In genomic region chr1:221336141-221336540, GRCh38 we compare ENCODE assay signal across 10 cellular contexts.
DNase-seq lines count a peak whose midpoint lies in the region; ATAC-seq and TF ChIP-seq lines count a peak whose summit lies in the region.
"Had no signal": no experiment of that assay in that cellular context is flagged by ENCODE, and none has a peak within 500 bp of the region (broad histone marks: within the 10 kb centered on the region; RNA-seq: fewer than 3 reads in every experiment).

No MANE protein-coding gene starts in this region.

- intact Hi-C loops in heart right ventricle (cut with DNase I), result no loop called here
- intact Hi-C loops in sigmoid colon (cut with DNase I), result no loop called here

- H3K36me3 ChIP-seq in BJ (ENCODE audit: control insufficient read depth, insufficient read depth, low read length) (no peaks in the 10 kb centered on the region), heart right ventricle (no peaks in the 10 kb centered on the region), sigmoid colon (no peaks in the 10 kb centered on the region)

- ATAC-seq in heart right ventricle, result peak in 2 of 8 donors; percentile 9 to 35
- ATAC-seq in HG03354 (IDR thresholded peaks at IDR 0.05; ENCODE audit: poor library complexity, severe bottlenecking, unreplicated experiment), result no peak
- ATAC-seq in HG02588 (IDR thresholded peaks at IDR 0.05; ENCODE audit: unreplicated experiment), result no peak

- H3K27me3 ChIP-seq in BJ (ENCODE audit: control insufficient read depth, insufficient read depth, low read length) (peaks cover 6% of the 10 kb centered on the region), heart right ventricle (no peaks in the 10 kb centered on the region), sigmoid colon (no peaks in the 10 kb centered on the region)

- H3K27ac ChIP-seq in heart right ventricle (peak overlapping the region in 7 of 10 donors; percentile 5 to 56 (median 31)), sigmoid colon (peak overlapping the region; percentile 70 to 75 (median 71))

- peaks cover 0 to 18% (median 14%) of the 10 kb centered on the region in 11 donors for H3K9me3 ChIP-seq in heart right ventricle
- peaks cover 0 to 10% (median 2%) of the 10 kb centered on the region in 4 donors for H3K9me3 ChIP-seq in sigmoid colon

- no peak for TF ChIP-seq POLR2A in sigmoid colon (IDR thresholded peaks at IDR 0.05)

- H3K4me3 ChIP-seq in BJ (ENCODE audit: low read depth, low read length), result 0 out of 2 replicates have a peak overlapping the region, but pooled peaks have one; percentile 6
- H3K4me3 ChIP-seq in WI38 (ENCODE audit: low read depth, low read length), result peak overlapping the region; percentile 20; the same call in 1 of the 2 replicates
- no peak overlapping the region for H3K4me3 ChIP-seq in heart right ventricle
- peak overlapping the region in 1 of 4 donors; percentile 6 for H3K4me3 ChIP-seq in sigmoid colon

- no peak for TF ChIP-seq EP300 in sigmoid colon (IDR thresholded peaks at IDR 0.05)

- POLR2A ChIA-PET in BJ (lab: Charles Lee), result no interaction called here

- 56 to 80% methylated on average over 2 of the region's 2 CpGs for WGBS in heart right ventricle, 2 donors
- 65 to 66% methylated on average over 2 of the region's 2 CpGs for whole genome bisulfite sequencing in sigmoid colon, 2 donors

- CTCF ChIA-PET in BJ (lab: Yijun Ruan, JAX), result interaction anchor here (0.7 to 2.8 kb wide), 6 partner anchors 9 to 526 kb away, joined by 3 to 7 read pairs (median 5); no protein-coding TSS in a partner anchor

- no peak for TF ChIP-seq CTCF in BJ (IDR thresholded peaks at IDR 0.05; ENCODE audit: insufficient read depth, low read depth, low read length)
- no peak for TF ChIP-seq CTCF in WI38 (IDR thresholded peaks at IDR 0.05; ENCODE audit: low read depth, low read length)
- TF ChIP-seq CTCF in heart right ventricle (IDR thresholded peaks at IDR 0.05), result no peak
- TF ChIP-seq CTCF in sigmoid colon (IDR thresholded peaks at IDR 0.05), result no peak

- peaks cover 0 to 36% (median 17%) of the 10 kb centered on the region in 9 donors for H3K4me1 ChIP-seq in heart right ventricle
- peaks cover 0 to 32% (median 29%) of the 10 kb centered on the region in 4 donors for H3K4me1 ChIP-seq in sigmoid colon

- DNase-seq in BJ (ENCODE audit: low read depth) (no peak), heart right ventricle (no peak), sigmoid colon (no peak), D341Med (ENCODE audit: low spot score) (no peak)
- DNase-seq in activated CD4-positive, CD25-positive, alpha-beta regulatory T cell (lab: John Stamatoyannopoulos, UW), result no peak
- DNase-seq: activated CD4-positive, alpha-beta memory T cell treated with anti-CD3 and anti-CD28 coated beads, Interleukin-2, amount 10 ng/mL, durations not matched to agents 7 days and 5 days; NCI-H2029 had no signal

Comparison
In these comparisons a context has a peak if more than half of its experiments do, and no peak if none do; other contexts are left out.
1. H3K4me3 ChIP-seq: peak in BJ (single experiment) and WI38 (single experiment); none in heart right ventricle (0 of 10).